Comparison of ENCODE assay signal across 8 cellular contexts in genomic region chr20:22312744-22313346, GRCh38.
A peak's percentile ranks its signal among the peaks of the same experiment; 100 is the strongest.
DNase-seq lines count a peak whose midpoint lies in the region; ATAC-seq lines count a peak whose summit lies in the region.

No MANE protein-coding gene starts in this region.

- DNase-seq in NCI-H1436 (lab: John Stamatoyannopoulos, UW) (peak; percentile 18), NCI-H1436 treated with DMSO at 0.1 percent for 48 hours (lab: John Stamatoyannopoulos, UW) (no peak), NCI-H1105 (lab: John Stamatoyannopoulos, UW) (peak; percentile 48), cerebellar cortex (ENCODE audit: low spot score) (peak; percentile 31), myocyte (ENCODE audit: low read depth) (peak; percentile 64)
- DNase-seq in stimulated activated CD4-positive, alpha-beta T cell treated with anti-CD3 and anti-CD28 coated beads, Interleukin-4, amount 100 ng/mL, for 4 hours = no peak

- ATAC-seq in HG03469 (IDR thresholded peaks at IDR 0.05; ENCODE audit: unreplicated experiment) (no peak), GM18909 (IDR thresholded peaks at IDR 0.05; ENCODE audit: poor library complexity, unreplicated experiment) (no peak)

Comparison
In these comparisons a context has a peak if more than half of its experiments do, and no peak if none do; other contexts are left out.
1. DNase-seq: peak in NCI-H1436 (single experiment), NCI-H1105 (single experiment), cerebellar cortex (single experiment) and myocyte (single experiment); none in NCI-H1436 treated with DMSO at 0.1 percent for 48 hours (single experiment) and stimulated activated CD4-positive, alpha-beta T cell treated with anti-CD3 and anti-CD28 coated beads, Interleukin-4, amount 100 ng/mL, for 4 hours (0 of 2).